In genomic region chr18:28175930-28176673, GRCh38 we compare ENCODE assay signal across 7 cellular contexts. TPM values are rescaled to one million over a fixed set of nuclear protein-coding genes. Genes with fewer than 3 reads are reported as not detected.
DNase-seq lines count a peak whose midpoint lies in the region; ATAC-seq and TF ChIP-seq lines count a peak whose summit lies in the region.

No MANE protein-coding gene starts in this region.

- TF ChIP-seq POLR2A in testis (IDR thresholded peaks at IDR 0.05) = no peak

- H3K9me3 ChIP-seq in testis = no peaks in the 10 kb centered on the region

- H3K4me1 ChIP-seq in testis = no peaks in the 10 kb centered on the region

- H3K36me3 ChIP-seq in GM06990 (ENCODE audit: control insufficient read depth, insufficient read depth, low read length) (no peaks in the 10 kb centered on the region), testis (ENCODE audit: low read depth, missing control alignments) (no peaks in the 10 kb centered on the region)

- 1% methylated on average over 31 to 40 of the region's 40 CpGs for WGBS in testis, 2 donors

- peak overlapping the region; percentile 73 for H3K27ac ChIP-seq in caudate nucleus (ENCODE audit: low read depth, low read length)
- peak overlapping the region; percentile 78 to 87 for H3K27ac ChIP-seq in testis

- H3K27me3 ChIP-seq in GM06990 (replicated peaks; ENCODE audit: control insufficient read depth, insufficient read depth, low read length) = no peaks in the 10 kb centered on the region
- no peaks in the 10 kb centered on the region for H3K27me3 ChIP-seq in testis

- no peak for ATAC-seq in HG02885 (IDR thresholded peaks at IDR 0.05; ENCODE audit: poor library complexity, unreplicated experiment)

- H3K4me3 ChIP-seq in GM06990 (replicated peaks; ENCODE audit: low read depth, low read length) (peak overlapping the region; percentile 36), testis (peak overlapping the region; percentile 70 to 85)

- TF ChIP-seq CTCF in GM06990 (IDR thresholded peaks at IDR 0.05; ENCODE audit: insufficient read depth, low read length, poor library complexity, severe bottlenecking) (no peak), testis (IDR thresholded peaks at IDR 0.05) (no peak)

- intact Hi-C loops in testis (cut with DNase I; ENCODE audit: low total_unique reads) = no loop called here

- DNase-seq in GM06990 (ENCODE audit: extremely low read depth, insufficient read length) (no peak), NCI-H2227 (lab: John Stamatoyannopoulos, UW; ENCODE audit: unreplicated experiment) (peak; percentile 63), caudate nucleus (lab: John Stamatoyannopoulos, UW) (peak in 32 of 61 donors; percentile 11 to 75 (median 48)), left kidney (ENCODE audit: low read depth, low spot score) (peak; percentile 75), testis (peak; percentile 22), NCI-H1048 (lab: John Stamatoyannopoulos, UW) (no peak)

RNA-seq across cellular contexts. Expression of gene CDH2, which starts 0.8 kb away (rescaled TPM):
- 100 to 1,000 TPM; 128 to 165 TPM for total RNA-seq in testis
- 98.6 TPM for polyA plus RNA-seq in testis (ENCODE audit: insufficient read depth, low read depth, low replicate concordance)

Comparison
In these comparisons a context has a peak if more than half of its experiments do, and no peak if none do; other contexts are left out.
1. DNase-seq: peak in NCI-H2227 (single experiment), caudate nucleus (32 of 61), left kidney (single experiment) and testis (single experiment); none in GM06990 (single experiment) and NCI-H1048 (single experiment).